In genomic region chr15:32669870-32670623, GRCh38 we compare ENCODE assay signal across 12 cellular contexts. TPM values are rescaled to one million over a fixed set of nuclear protein-coding genes. Genes with fewer than 3 reads are reported as not detected.
DNase-seq lines count a peak whose midpoint lies in the region; ATAC-seq, FAIRE-seq and TF ChIP-seq lines count a peak whose summit lies in the region.
"Had no signal": no experiment of that assay in that cellular context is flagged by ENCODE, and none has a peak within 500 bp of the region (broad histone marks: within the 10 kb centered on the region; RNA-seq: fewer than 3 reads in every experiment).

No MANE protein-coding gene starts in this region.

- no peak for TF ChIP-seq CTCF in bronchial epithelial cell (IDR thresholded peaks at IDR 0.05; ENCODE audit: insufficient read depth, low read length, severe bottlenecking)

- H3K4me3 ChIP-seq in HUES6 (ENCODE audit: low read depth, low read length) (no peak overlapping the region), bronchial epithelial cell (ENCODE audit: low read depth, low read length) (no peak overlapping the region)
- H3K4me3 ChIP-seq: HAP-1, ovary had no signal

- no peaks in the 10 kb centered on the region for H3K9me3 ChIP-seq in HUES6 (ENCODE audit: control insufficient read depth, insufficient read depth, low read depth, low read length)
- H3K9me3 ChIP-seq: HAP-1, ovary had no signal

- no peaks in the 10 kb centered on the region for H3K9me3 Mint-ChIP-seq in stimulated activated naive B cell treated with anti-CD40 and anti-IgM and Interleukin-4, amounts not matched to agents 10 μg/mL and 1 μg/mL and 100 μg/mL, for 72 hours
- no peaks in the 10 kb centered on the region for H3K9me3 Mint-ChIP-seq in activated CD4-positive, alpha-beta memory T cell treated with anti-CD3 and anti-CD28 coated beads, Interleukin-2, amount 10 ng/mL, durations not matched to agents 7 days and 5 days

- H3K4me1 Mint-ChIP-seq in stimulated activated naive B cell treated with anti-CD40 and anti-IgM and Interleukin-4, amounts not matched to agents 10 μg/mL and 1 μg/mL and 100 μg/mL, for 72 hours: no peaks in the 10 kb centered on the region
- H3K4me1 Mint-ChIP-seq in activated CD4-positive, alpha-beta memory T cell treated with anti-CD3 and anti-CD28 coated beads, Interleukin-2, amount 10 ng/mL, durations not matched to agents 7 days and 5 days: no peaks in the 10 kb centered on the region

- no peaks in the 10 kb centered on the region for H3K27me3 Mint-ChIP-seq in stimulated activated naive B cell treated with anti-CD40 and anti-IgM and Interleukin-4, amounts not matched to agents 10 μg/mL and 1 μg/mL and 100 μg/mL, for 72 hours
- no peaks in the 10 kb centered on the region for H3K27me3 Mint-ChIP-seq in activated CD4-positive, alpha-beta memory T cell treated with anti-CD3 and anti-CD28 coated beads, Interleukin-2, amount 10 ng/mL, durations not matched to agents 7 days and 5 days

- H3K27ac ChIP-seq in HUES6 (ENCODE audit: low read depth, low read length): peak overlapping the region; percentile 16; the same call in 1 of the 2 replicates
- peak overlapping the region; percentile 97 for H3K27ac ChIP-seq in substantia nigra (ENCODE audit: low read depth, low read length, poor library complexity, severe bottlenecking)
- H3K27ac ChIP-seq: ovary had no signal

- H3K27me3 ChIP-seq in HUES6 (ENCODE audit: control insufficient read depth, insufficient read depth, low read length): no peaks in the 10 kb centered on the region
- H3K27me3 ChIP-seq in bronchial epithelial cell (ENCODE audit: control insufficient read depth, insufficient read depth, low read length): no peaks in the 10 kb centered on the region
- H3K27me3 ChIP-seq: ovary had no signal

- CTCF ChIA-PET in activated CD4-positive, alpha-beta memory T cell treated with anti-CD3 and anti-CD28 coated beads, Interleukin-2, amount 10 ng/mL, durations not matched to agents 7 days and 5 days (lab: Charles Lee): interaction anchor here (0.6 kb wide), 1 partner anchor 49 kb away, joined by 3 read pairs; no protein-coding TSS in a partner anchor

- no peak overlapping the region for H3K4me3 Mint-ChIP-seq in stimulated activated naive B cell treated with anti-CD40 and anti-IgM and Interleukin-4, amounts not matched to agents 10 μg/mL and 1 μg/mL and 100 μg/mL, for 72 hours
- H3K4me3 Mint-ChIP-seq in activated CD4-positive, alpha-beta memory T cell treated with anti-CD3 and anti-CD28 coated beads, Interleukin-2, amount 10 ng/mL, durations not matched to agents 7 days and 5 days: no peak overlapping the region

- peaks cover 32% of the 10 kb centered on the region for H3K4me1 ChIP-seq in HUES6 (ENCODE audit: control insufficient read depth, insufficient read depth, low read length)
- H3K4me1 ChIP-seq: HAP-1 had no signal

- POLR2A ChIA-PET in activated CD4-positive, alpha-beta memory T cell treated with anti-CD3 and anti-CD28 coated beads, Interleukin-2, amount 10 ng/mL, durations not matched to agents 7 days and 5 days (lab: Charles Lee): interaction anchor here (0.9 kb wide), 1 partner anchor 12 kb away, joined by 3 read pairs; no protein-coding TSS in a partner anchor

- no peaks in the 10 kb centered on the region for H3K36me3 Mint-ChIP-seq in stimulated activated naive B cell treated with anti-CD40 and anti-IgM and Interleukin-4, amounts not matched to agents 10 μg/mL and 1 μg/mL and 100 μg/mL, for 72 hours
- peaks cover 7% of the 10 kb centered on the region for H3K36me3 Mint-ChIP-seq in activated CD4-positive, alpha-beta memory T cell treated with anti-CD3 and anti-CD28 coated beads, Interleukin-2, amount 10 ng/mL, durations not matched to agents 7 days and 5 days (ENCODE audit: low read depth)

- H3K36me3 ChIP-seq in HUES6 (ENCODE audit: control insufficient read depth, insufficient read depth, low read length): no peaks in the 10 kb centered on the region
- no peaks in the 10 kb centered on the region for H3K36me3 ChIP-seq in bronchial epithelial cell (ENCODE audit: control insufficient read depth, insufficient read depth, low read length)
- H3K36me3 ChIP-seq: HAP-1, ovary had no signal

- peak; percentile 41 for DNase-seq in bronchial epithelial cell (ENCODE audit: low read depth)
- DNase-seq in iPS-NIHi7 (ENCODE audit: extremely low spot score): peak; percentile 35
- DNase-seq in substantia nigra (lab: John Stamatoyannopoulos, UW): peak in 48 of 49 donors; percentile 12 to 85 (median 64)
- no peak for DNase-seq in Kasumi-1 (lab: John Stamatoyannopoulos, UW)
- no peak for DNase-seq in stimulated activated naive B cell treated with anti-CD40 and anti-IgM and Interleukin-4, amounts not matched to agents 10 μg/mL and 1 μg/mL and 100 μg/mL, for 72 hours
- no peak for DNase-seq in activated gamma-delta T cell (lab: John Stamatoyannopoulos, UW)
- DNase-seq in activated CD4-positive, alpha-beta memory T cell treated with anti-CD3 and anti-CD28 coated beads, Interleukin-2, amount 10 ng/mL, durations not matched to agents 7 days and 5 days: no peak
- DNase-seq: ovary had no signal

- no peak for FAIRE-seq in bronchial epithelial cell (lab: Jason Lieb, UNC)
- FAIRE-seq: GM12892 had no signal

- no peak overlapping the region for H3K27ac Mint-ChIP-seq in stimulated activated naive B cell treated with anti-CD40 and anti-IgM and Interleukin-4, amounts not matched to agents 10 μg/mL and 1 μg/mL and 100 μg/mL, for 72 hours
- H3K27ac Mint-ChIP-seq in activated CD4-positive, alpha-beta memory T cell treated with anti-CD3 and anti-CD28 coated beads, Interleukin-2, amount 10 ng/mL, durations not matched to agents 7 days and 5 days: no peak overlapping the region

- no peak for ATAC-seq in stimulated activated naive B cell treated with anti-CD40 and anti-IgM and Interleukin-4, amounts not matched to agents 10 μg/mL and 1 μg/mL and 100 μg/mL, for 72 hours (replicated peaks)
- ATAC-seq: Panc1 had no signal

- peak overlapping the region; percentile 9 for H3K9ac ChIP-seq in HUES6 (ENCODE audit: low read length)

RNA-seq across cellular contexts. Expression of gene SCG5, which starts 28.5 kb away (rescaled TPM):
- 3.7 and 11.8 TPM in 2 replicates for total RNA-seq in bronchial epithelial cell
- 1 to 10 TPM; 3.1 to 3.8 TPM for total RNA-seq in activated CD4-positive, alpha-beta memory T cell treated with anti-CD3 and anti-CD28 coated beads, Interleukin-2, amount 10 ng/mL, durations not matched to agents 7 days and 5 days

RNA-seq across cellular contexts. Expression of gene GREM1, which starts 47.8 kb away (rescaled TPM):
- total RNA-seq in bronchial epithelial cell: 0.13 and 3.7 TPM in 2 replicates
- not detected for total RNA-seq in activated CD4-positive, alpha-beta memory T cell treated with anti-CD3 and anti-CD28 coated beads, Interleukin-2, amount 10 ng/mL, durations not matched to agents 7 days and 5 days

RNA-seq across cellular contexts. Expression of gene ARHGAP11A, which starts 54.7 kb away (rescaled TPM):
- 1.1 and 1.2 TPM in 2 replicates for total RNA-seq in bronchial epithelial cell
- total RNA-seq in activated CD4-positive, alpha-beta memory T cell treated with anti-CD3 and anti-CD28 coated beads, Interleukin-2, amount 10 ng/mL, durations not matched to agents 7 days and 5 days: 100 to 1,000 TPM; 134 to 139 TPM

Comparison
In these comparisons a context has a peak if more than half of its experiments do, and no peak if none do; other contexts are left out.
1. DNase-seq: peak in bronchial epithelial cell (single experiment), iPS-NIHi7 (single experiment) and substantia nigra (48 of 49); none in Kasumi-1 (0 of 2), stimulated activated naive B cell treated with anti-CD40 and anti-IgM and Interleukin-4, amounts not matched to agents 10 μg/mL and 1 μg/mL and 100 μg/mL, for 72 hours (single experiment), activated gamma-delta T cell (single experiment) and activated CD4-positive, alpha-beta memory T cell treated with anti-CD3 and anti-CD28 coated beads, Interleukin-2, amount 10 ng/mL, durations not matched to agents 7 days and 5 days (single experiment).
2. RNA of gene ARHGAP11A, which starts 54.7 kb away (total RNA-seq): 134 to 139 TPM in activated CD4-positive, alpha-beta memory T cell treated with anti-CD3 and anti-CD28 coated beads, Interleukin-2, amount 10 ng/mL, durations not matched to agents 7 days and 5 days; 1.1 to 1.2 TPM in bronchial epithelial cell; every median in the first group is over 10 times any median in the second.